ENCODE assay signal across 8 cellular contexts in genomic region chr6:143510991-143511891, GRCh38.
DNase-seq lines count a peak whose midpoint lies in the region; FAIRE-seq and TF ChIP-seq lines count a peak whose summit lies in the region.

TSS of gene FUCA2 (minus strand) at chr6:143511720. CDS start at chr6:143511634, 86 bp downstream.

- DNase-seq in GM10266 (ENCODE audit: extremely low spot score) = peak; percentile 56
- DNase-seq in HEK293T (ENCODE audit: extremely low spot score) = peak; percentile 84
- DNase-seq in NCI-H146 (lab: John Stamatoyannopoulos, UW) = peak; percentile 97
- peak; percentile 45 for DNase-seq in activated CD4-positive, alpha-beta T cell treated with anti-CD3 and anti-CD28 coated beads for 1 hour
- DNase-seq in cerebellar cortex (ENCODE audit: low spot score) = peak; percentile 80
- DNase-seq in islet precursor cell = peak; percentile 93
- peak; percentile 46 to 59 for DNase-seq in stimulated activated CD4-positive, alpha-beta T cell treated with anti-CD3 and anti-CD28 coated beads, Interleukin-12 subunit alpha, Interleukin-12 subunit beta, amount 100 ng/mL, for 24 hours (ENCODE audit: low read depth in 2 of 2)
- no peak for DNase-seq in D721Med (ENCODE audit: insufficient read length, low spot score)

- no peak for FAIRE-seq in D721Med (lab: Jason Lieb, UNC)

- POLR2A ChIA-PET in HEK293T (lab: Yijun Ruan, JAX) = interaction anchor here (0.6 to 1.4 kb wide), 5 partner anchors 9 to 44 kb away, joined by 3 to 5 read pairs (median 3); no protein-coding TSS in a partner anchor

- CTCF ChIA-PET in HEK293T (lab: Yijun Ruan, JAX) = interaction anchor here (0.6 to 2.6 kb wide), 4 partner anchors 18 to 502 kb away, joined by 3 to 16 read pairs (median 4); no protein-coding TSS in a partner anchor

- no peak for TF ChIP-seq CTCF in GM10266 (IDR thresholded peaks at IDR 0.05; ENCODE audit: control insufficient read depth, insufficient read depth, low read depth, missing control alignments)
- no peak for TF ChIP-seq CTCF in D721Med (IDR thresholded peaks at IDR 0.05; ENCODE audit: insufficient read depth, missing control alignments)

TF ChIP-seq in HEK293T, 16 proteins besides CTCF, POLR2A, EP300 and RAD21:
- TF ChIP-seq L3MBTL2 (conservative IDR thresholded peaks at IDR 0.05) = peak; percentile 97
- TF ChIP-seq SP1 (IDR thresholded peaks at IDR 0.05) = no peak
- TF ChIP-seq HDGF (IDR thresholded peaks at IDR 0.05; ENCODE audit: borderline replicate concordance) = no peak
- TF ChIP-seq ELF4 (IDR thresholded peaks at IDR 0.05) = peak; percentile 66
- TF ChIP-seq ARNT (IDR thresholded peaks at IDR 0.05) = no peak
- TF ChIP-seq LEF1 (IDR thresholded peaks at IDR 0.05; ENCODE audit: borderline replicate concordance) = no peak
